In genomic region chr9:78407636-78408312, GRCh38 we compare ENCODE assay signal across 29 cellular contexts.
"Had no signal": no experiment of that assay in that cellular context is flagged by ENCODE, and none has a peak within 500 bp of the region (broad histone marks: within the 10 kb centered on the region; RNA-seq: fewer than 3 reads in every experiment).

No MANE protein-coding gene starts in this region.

- H3K36me3 ChIP-seq: colonic mucosa, gastrocnemius medialis, left lung, ovary, spleen, tibial artery, upper lobe of right lung, vagina had no signal

- DNase-seq: colonic mucosa; effector CD8-positive, alpha-beta T cell; endodermal cell; foreskin fibroblast; gastrocnemius medialis; head of caudate nucleus; kidney; mesenchymal stem cell; midbrain; naive thymus-derived CD4-positive, alpha-beta T cell; nucleus accumbens; ovary; posterior cingulate gyrus; psoas muscle; right cardiac atrium; spleen; stimulated activated CD4-positive, alpha-beta T cell treated with anti-CD3 and anti-CD28 coated beads, Interleukin-4, amount 100 ng/mL, for 4 hours; stimulated activated naive CD8-positive, alpha-beta T cell treated with anti-CD3 and anti-CD28 coated beads, Interleukin-15, Interleukin-2, amounts not matched to agents 100 U/mL and 50 U/mL, for 24 hours; substantia nigra; testis; tibial artery had no signal

- H3K27ac Mint-ChIP-seq: dendritic cell treated with granulocyte-macrophage colony-stimulating factor and Interleukin-4, amounts not matched to agents 40 ng/mL and 50 ng/mL, for 4 days; endodermal cell; naive thymus-derived CD4-positive, alpha-beta T cell; nephron; stimulated activated memory B cell treated with anti-CD40 and anti-IgM and Interleukin-4, amounts not matched to agents 10 μg/mL and 1 μg/mL and 100 μg/mL, for 72 hours had no signal

- H3K27ac ChIP-seq: colonic mucosa, epithelial cell of prostate, gastrocnemius medialis, left lung, ovary, psoas muscle, skin epidermis, spleen, testis, tibial artery, upper lobe of right lung, vagina had no signal

- H3K9me3 ChIP-seq: colonic mucosa, gastrocnemius medialis, left lung, ovary, psoas muscle, spleen, testis, tibial artery, upper lobe of right lung, vagina had no signal

- H3K27me3 ChIP-seq: colonic mucosa, gastrocnemius medialis, left lung, ovary, testis, upper lobe of right lung, vagina had no signal

- H3K4me3 ChIP-seq: colonic mucosa, gastrocnemius medialis, left lung, ovary, psoas muscle, skin epidermis, spleen, testis, tibial artery, upper lobe of right lung, vagina had no signal

- H3K36me3 Mint-ChIP-seq: naive thymus-derived CD4-positive, alpha-beta T cell; stimulated activated memory B cell treated with anti-CD40 and anti-IgM and Interleukin-4, amounts not matched to agents 10 μg/mL and 1 μg/mL and 100 μg/mL, for 72 hours had no signal

- H3K4me1 ChIP-seq: colonic mucosa, gastrocnemius medialis, left lung, psoas muscle, spleen, testis, tibial artery, upper lobe of right lung, vagina had no signal

- FAIRE-seq: kidney had no signal

- H3K4me1 Mint-ChIP-seq: naive thymus-derived CD4-positive, alpha-beta T cell; nephron; stimulated activated memory B cell treated with anti-CD40 and anti-IgM and Interleukin-4, amounts not matched to agents 10 μg/mL and 1 μg/mL and 100 μg/mL, for 72 hours had no signal

- H3K4me3 Mint-ChIP-seq: dendritic cell treated with granulocyte-macrophage colony-stimulating factor and Interleukin-4, amounts not matched to agents 40 ng/mL and 50 ng/mL, for 4 days; endodermal cell; naive thymus-derived CD4-positive, alpha-beta T cell; nephron; stimulated activated memory B cell treated with anti-CD40 and anti-IgM and Interleukin-4, amounts not matched to agents 10 μg/mL and 1 μg/mL and 100 μg/mL, for 72 hours had no signal

- H3K9me3 Mint-ChIP-seq: dendritic cell treated with granulocyte-macrophage colony-stimulating factor and Interleukin-4, amounts not matched to agents 40 ng/mL and 50 ng/mL, for 4 days; naive thymus-derived CD4-positive, alpha-beta T cell; nephron; stimulated activated memory B cell treated with anti-CD40 and anti-IgM and Interleukin-4, amounts not matched to agents 10 μg/mL and 1 μg/mL and 100 μg/mL, for 72 hours had no signal

- H3K27me3 Mint-ChIP-seq: dendritic cell treated with granulocyte-macrophage colony-stimulating factor and Interleukin-4, amounts not matched to agents 40 ng/mL and 50 ng/mL, for 4 days had no signal
